8 cellular contexts compared by ENCODE assay signal in the genomic region with DNA sequence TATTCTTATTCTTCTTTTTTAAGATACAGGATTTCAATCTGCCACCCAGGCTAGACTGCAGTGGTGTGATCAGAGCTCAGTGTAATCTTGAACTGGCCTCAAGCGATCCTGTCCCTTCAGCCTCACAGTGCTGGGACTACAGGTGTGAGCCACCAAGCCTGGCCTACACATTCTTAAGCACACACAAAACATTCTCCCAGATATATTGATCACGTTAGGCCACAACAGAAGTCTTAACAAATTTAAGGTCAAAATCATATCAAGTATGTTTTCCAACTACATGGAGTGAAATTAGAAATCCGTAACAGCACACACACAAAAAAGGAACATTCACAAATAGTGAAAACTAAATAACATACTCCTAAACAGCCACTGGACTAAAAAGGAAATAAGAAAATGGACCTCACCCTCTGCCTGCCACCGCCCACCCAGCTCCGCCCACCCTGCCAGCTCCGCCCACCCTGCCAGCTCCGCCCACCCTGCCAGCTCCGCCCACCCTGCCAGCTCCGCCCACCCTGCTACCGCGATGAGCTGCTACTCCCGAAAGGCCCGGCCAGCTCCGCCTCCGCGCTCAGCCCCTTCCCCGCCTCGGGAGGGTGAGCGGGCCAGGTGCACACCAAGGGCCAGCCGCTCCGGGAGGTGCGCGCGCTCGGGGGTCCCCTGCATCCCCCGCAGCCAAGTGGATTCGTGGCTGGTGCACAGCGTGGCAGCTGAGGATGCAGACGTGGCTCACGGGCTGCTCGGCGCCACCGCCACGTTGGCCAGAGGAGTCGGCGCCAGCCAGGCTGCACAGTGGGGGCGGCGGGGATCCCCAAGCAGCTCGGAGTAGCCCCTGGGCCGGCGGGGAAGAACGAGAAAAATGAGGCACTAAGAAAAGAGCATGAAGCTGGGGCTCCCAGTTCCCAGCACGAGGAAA. TPM values are rescaled to one million over a fixed set of nuclear protein-coding genes. Genes with fewer than 3 reads are reported as not detected.
DNase-seq lines count a peak whose midpoint lies in the region; ATAC-seq, FAIRE-seq and TF ChIP-seq lines count a peak whose summit lies in the region.

No MANE protein-coding gene starts in this region.

- no peaks in the 10 kb centered on the region for H3K27me3 Mint-ChIP-seq in activated CD8-positive, alpha-beta memory T cell treated with anti-CD3 and anti-CD28 coated beads, Interleukin-2, amount 10 ng/mL, durations not matched to agents 7 days and 5 days
- H3K27me3 Mint-ChIP-seq in mesothelial cell of epicardium (ENCODE audit: low read depth) = no peaks in the 10 kb centered on the region

- H2BK5ac ChIP-seq in H1 (ENCODE audit: low read depth, low read length) = peak overlapping the region; percentile 86; the same call in 1 of the 2 replicates

- peaks cover 19% of the 10 kb centered on the region for H3K36me3 Mint-ChIP-seq in activated CD8-positive, alpha-beta memory T cell treated with anti-CD3 and anti-CD28 coated beads, Interleukin-2, amount 10 ng/mL, durations not matched to agents 7 days and 5 days
- peaks cover 32% of the 10 kb centered on the region for H3K36me3 Mint-ChIP-seq in mesothelial cell of epicardium

- H3K4ac ChIP-seq in H1 (replicated peaks; ENCODE audit: insufficient read length, low read depth, low read length) = no peak overlapping the region

- FAIRE-seq in H1 (lab: Jason Lieb, UNC) = peak; percentile 80

- WGBS in H1 (ENCODE audit: extremely low coverage in 1 of 2, insufficient coverage in 1 of 2, insufficient read length in 1 of 2, insufficient replicate concordance in 2 of 2, low coverage in 1 of 2, low lambda C conversion rate in 2 of 2, missing lambda C conversion rate in 1 of 2), 2 experiments = 5% methylated on average over 32 of the region's 43 CpGs; no CpG with 5 or more reads in 1 of the 2 experiments

- CTCF ChIA-PET in activated CD8-positive, alpha-beta memory T cell treated with anti-CD3 and anti-CD28 coated beads, Interleukin-2, amount 10 ng/mL, durations not matched to agents 7 days and 5 days (lab: Charles Lee) = interaction anchor here (0.7 to 1.3 kb wide), 4 partner anchors 12 to 44 kb away, joined by 3 to 4 read pairs (median 4); no protein-coding TSS in a partner anchor
- CTCF ChIA-PET in H1 (lab: Charles Lee; ENCODE audit: partially characterized antibody) = interaction anchor here (1.1 to 2.9 kb wide), 5 partner anchors 11 to 99 kb away, joined by 3 to 15 read pairs (median 6); no protein-coding TSS in a partner anchor

- TF ChIP-seq EP300 in H1 (IDR thresholded peaks at IDR 0.05; ENCODE audit: borderline replicate concordance in 1 of 2, low read depth in 2 of 2, low read length in 2 of 2) = no peak

- TF ChIP-seq CTCF in H1 (IDR thresholded peaks at IDR 0.05; ENCODE audit: control extremely low read depth in 1 of 3, insufficient read depth in 1 of 3, low read depth in 1 of 3, low read length in 3 of 3) (no peak), mesothelial cell of epicardium (IDR thresholded peaks at IDR 0.05; ENCODE audit: unreplicated experiment) (no peak)

- no peak overlapping the region for H3K23ac ChIP-seq in H1 (ENCODE audit: insufficient read length)

- peak overlapping the region; percentile 96 for H4K91ac ChIP-seq in H1 (replicated peaks; ENCODE audit: insufficient read length, low read length)

- 0 out of 2 replicates have a peak overlapping the region, but pooled peaks have one; percentile 68 for H2AFZ ChIP-seq in H1 (ENCODE audit: low read length)

- H3K79me2 ChIP-seq in H1 (ENCODE audit: control insufficient read depth in 1 of 2, insufficient read depth in 2 of 2, low read length in 2 of 2) = no peaks in the 10 kb centered on the region

- H3K9me3 Mint-ChIP-seq in activated CD8-positive, alpha-beta memory T cell treated with anti-CD3 and anti-CD28 coated beads, Interleukin-2, amount 10 ng/mL, durations not matched to agents 7 days and 5 days (ENCODE audit: low read depth) = peaks cover 10% of the 10 kb centered on the region
- peaks cover 38% of the 10 kb centered on the region for H3K9me3 Mint-ChIP-seq in mesothelial cell of epicardium

- H4K20me1 ChIP-seq in H1 (replicated peaks in 1 of 2; ENCODE audit: control insufficient read depth in 1 of 2, insufficient read depth in 2 of 2, low read length in 2 of 2) = no peaks in the 10 kb centered on the region

- H3K56ac ChIP-seq in H1 (replicated peaks; ENCODE audit: insufficient read length, low read depth, low read length) = peak overlapping the region; percentile 75

- peaks cover 4% of the 10 kb centered on the region for H3K23me2 ChIP-seq in H1 (ENCODE audit: low read depth, low read length)

- no peak overlapping the region for H2BK20ac ChIP-seq in H1 (ENCODE audit: low read length)

- H3K4me1 ChIP-seq in H1 (replicated peaks in 1 of 4; ENCODE audit: control insufficient read depth in 3 of 4, insufficient read depth in 4 of 4, low read length in 3 of 4) = peaks cover 0 to 9% (median 6%) of the 10 kb centered on the region in 4 experiments; a peak in 6 of 7 replicates

- no peak overlapping the region for H3K14ac ChIP-seq in H1 (ENCODE audit: insufficient read length)

- no peak for TF ChIP-seq RAD21 in H1 (IDR thresholded peaks at IDR 0.05 in 1 of 2, conservative IDR thresholded peaks at IDR 0.05 in 1 of 2; ENCODE audit: low read depth in 2 of 2, low read length in 2 of 2)

- peak overlapping the region; percentile 73; the same call in 1 of the 2 replicates for H2BK15ac ChIP-seq in H1 (ENCODE audit: low read length)

- peak overlapping the region; percentile 77 for H3K4me3 Mint-ChIP-seq in activated CD8-positive, alpha-beta memory T cell treated with anti-CD3 and anti-CD28 coated beads, Interleukin-2, amount 10 ng/mL, durations not matched to agents 7 days and 5 days
- H3K4me3 Mint-ChIP-seq in mesothelial cell of epicardium = peak overlapping the region; percentile 65

- peak overlapping the region; percentile 95; the same call in 1 of the 2 replicates for H4K8ac ChIP-seq in H1 (ENCODE audit: extremely low read depth, insufficient read depth, low read length)

- H3K27me3 ChIP-seq in H1 (replicated peaks in 1 of 4; ENCODE audit: control insufficient read depth in 3 of 4, extremely low read depth in 1 of 4, insufficient read depth in 3 of 4, low read length in 3 of 4) = no peaks in the 10 kb centered on the region

- peak; percentile 60 for DNase-seq in NCI-H460 (ENCODE audit: extremely low read depth, low read depth)
- peak; percentile 86 for DNase-seq in activated CD8-positive, alpha-beta memory T cell treated with anti-CD3 and anti-CD28 coated beads, Interleukin-2, amount 10 ng/mL, durations not matched to agents 7 days and 5 days
- DNase-seq in H1 (ENCODE audit: low read depth in 1 of 2, low spot score in 2 of 2) = peak; percentile 44 to 90
- DNase-seq in mesothelial cell of epicardium (ENCODE audit: low spot score in 2 of 2, unreplicated experiment in 2 of 2) = peak; percentile 41 to 66
- peak; percentile 63 for DNase-seq in stimulated activated CD8-positive, alpha-beta memory T cell treated with anti-CD3 and anti-CD28 coated beads, Interleukin-15, amount 100 ng/mL, for 24 hours (ENCODE audit: low read depth)
- DNase-seq in NK-92 treated with Interleukin-12 subunit alpha and Interleukin-12 subunit beta, amount 100 ng/mL, for 24 hours (lab: John Stamatoyannopoulos, UW) = no peak

- H2AK5ac ChIP-seq in H1 (ENCODE audit: low read depth, low read length) = no peak overlapping the region

- H3K79me1 ChIP-seq in H1 (ENCODE audit: low read depth, low read length) = no peaks in the 10 kb centered on the region

- peak overlapping the region; percentile 89 for H4K5ac ChIP-seq in H1 (ENCODE audit: insufficient read length, low read depth, low read length)

- H3K18ac ChIP-seq in H1 (ENCODE audit: extremely low read depth, low read length) = peak overlapping the region; percentile 96

- H3K4me2 ChIP-seq in H1 (ENCODE audit: insufficient read depth in 1 of 2, low read depth in 2 of 2, low read length in 2 of 2) = peak overlapping the region; percentile 69 to 85

- H3K27ac ChIP-seq in H1 (ENCODE audit: low read depth, low read length) = peak overlapping the region; percentile 69; the same call in 1 of the 2 replicates

- POLR2A ChIA-PET in H1 (lab: Charles Lee; ENCODE audit: partially characterized antibody) = interaction anchor here (0.7 to 1.7 kb wide), 14 partner anchors 8 to 157 kb away, joined by 3 to 10 read pairs (median 4); a partner anchor contains a TSS

- peaks cover 23% of the 10 kb centered on the region for H3K4me1 Mint-ChIP-seq in activated CD8-positive, alpha-beta memory T cell treated with anti-CD3 and anti-CD28 coated beads, Interleukin-2, amount 10 ng/mL, durations not matched to agents 7 days and 5 days
- peaks cover 14% of the 10 kb centered on the region for H3K4me1 Mint-ChIP-seq in mesothelial cell of epicardium

- H3K27ac Mint-ChIP-seq in activated CD8-positive, alpha-beta memory T cell treated with anti-CD3 and anti-CD28 coated beads, Interleukin-2, amount 10 ng/mL, durations not matched to agents 7 days and 5 days = peak overlapping the region; percentile 57
- H3K27ac Mint-ChIP-seq in mesothelial cell of epicardium = peak overlapping the region; percentile 84

- peaks cover 0 to 5% of the 10 kb centered on the region in 2 experiments; a peak in 2 of 4 replicates for H3K9me3 ChIP-seq in H1 (ENCODE audit: insufficient read depth in 2 of 2, low read depth in 1 of 2, low read length in 1 of 2)

- peak; percentile 79 to 90 for TF ChIP-seq POLR2A in H1 (IDR thresholded peaks at IDR 0.05; ENCODE audit: control extremely low read depth in 1 of 2, low read depth in 2 of 2, low read length in 2 of 2)

- H3K9ac ChIP-seq in H1 (replicated peaks in 1 of 4; ENCODE audit: extremely low read depth in 1 of 4, low read depth in 3 of 4, low read length in 3 of 4) = peak overlapping the region; percentile 71 to 87 (median 78)

- peak overlapping the region; percentile 69 to 87 (median 76) for H3K4me3 ChIP-seq in H1 (ENCODE audit: extremely low read depth in 1 of 4, insufficient read depth in 2 of 4, low read depth in 3 of 4, low read length in 4 of 4)

- H2BK12ac ChIP-seq in H1 (ENCODE audit: low read depth, low read length) = no peak overlapping the region; the same call in 1 of the 2 replicates

- no peak overlapping the region for H2BK120ac ChIP-seq in H1 (replicated peaks; ENCODE audit: low read depth, low read length)

- ATAC-seq in GM18508 (IDR thresholded peaks at IDR 0.05; ENCODE audit: insufficient read depth, unreplicated experiment) = peak; percentile 45
- peak; percentile 86 for ATAC-seq in HG02840 (IDR thresholded peaks at IDR 0.05; ENCODE audit: low FRiP score, unreplicated experiment)
- ATAC-seq in activated CD8-positive, alpha-beta memory T cell treated with anti-CD3 and anti-CD28 coated beads, Interleukin-2, amount 10 ng/mL, durations not matched to agents 7 days and 5 days = peak; percentile 100

- no peaks in the 10 kb centered on the region; a peak in 1 of 8 replicates for H3K36me3 ChIP-seq in H1 (ENCODE audit: control insufficient read depth in 2 of 4, insufficient read depth in 4 of 4, low read length in 3 of 4)

RNA-seq across cellular contexts. Expression of a gene that starts 41.2 kb away (rescaled TPM):
- total RNA-seq in NCI-H460 (2014; rRNA removed; shearing (Covaris generic)) = 13.9 and 17.6 TPM in 2 replicates
- polyA plus RNA-seq in NCI-H460 (2014; cell fraction: nucleus; rRNA removed) = 9.7 and 11.7 TPM in 2 replicates
- total RNA-seq in activated CD8-positive, alpha-beta memory T cell treated with anti-CD3 and anti-CD28 coated beads, Interleukin-2, amount 10 ng/mL, durations not matched to agents 7 days and 5 days = 10 to 100 TPM; 13.3 to 19.1 TPM
- total RNA-seq in H1 (2021; fragmentation: NEBNext Ultra II Directional; extraction: Animal tissue kit (Norgen Biotek cat#: 25700)) = 20.6 and 21.8 TPM in 2 replicates
- 3.4 and 4.8 TPM in 2 replicates for polyA plus RNA-seq in H1 (2011; rRNA removed)
- polyA plus RNA-seq in H1 (2011; cell fraction: cytosol; rRNA removed) = 9.5 TPM
- polyA plus RNA-seq in H1 (2011; cell fraction: nucleus; rRNA removed) = 2.4 TPM
- 8.4 to 16.0 TPM (median 9.2 TPM) in 4 replicates for polyA plus RNA-seq in H1 (2012, experiment 1 of 2)
- 2.7 TPM for polyA plus RNA-seq in H1 (2012, experiment 2 of 2)
- 13.2 TPM for polyA plus RNA-seq in H1 (2013, experiment 1 of 2)
- polyA plus RNA-seq in H1 (2013, experiment 2 of 2) = 14.2 TPM
- polyA minus RNA-seq in H1 (2011; rRNA and poly(A)+ RNA removed) = 4.4 and 5.6 TPM in 2 replicates
- 4.7 TPM for polyA minus RNA-seq in H1 (2011; cell fraction: cytosol; rRNA and poly(A)+ RNA removed)
- polyA minus RNA-seq in H1 (2011; cell fraction: nucleus; rRNA and poly(A)+ RNA removed) = 7.8 TPM
- total RNA-seq in mesothelial cell of epicardium = 28.2 to 29.5 TPM (median 28.6 TPM) in 3 replicates

RNA-seq across cellular contexts. Expression of a gene that starts 41.6 kb away (rescaled TPM):
- 0.10 and 0.40 TPM in 2 replicates for total RNA-seq in NCI-H460 (2014; rRNA removed; shearing (Covaris generic))
- 0.31 and 0.44 TPM in 2 replicates for polyA plus RNA-seq in NCI-H460 (2014; cell fraction: nucleus; rRNA removed)
- not detected for total RNA-seq in activated CD8-positive, alpha-beta memory T cell treated with anti-CD3 and anti-CD28 coated beads, Interleukin-2, amount 10 ng/mL, durations not matched to agents 7 days and 5 days
- total RNA-seq in H1 (2021; fragmentation: NEBNext Ultra II Directional; extraction: Animal tissue kit (Norgen Biotek cat#: 25700)) = 0.23 and 0.35 TPM in 2 replicates
- 0.14 and 0.19 TPM in 2 replicates for polyA plus RNA-seq in H1 (2011; rRNA removed)
- polyA plus RNA-seq in H1 (2011; cell fraction: cytosol; rRNA removed) = 0.32 TPM
- 0.76 TPM for polyA plus RNA-seq in H1 (2011; cell fraction: nucleus; rRNA removed)
- 0.34 to 1.0 TPM (median 0.48 TPM) in 4 replicates for polyA plus RNA-seq in H1 (2012, experiment 1 of 2)
- polyA plus RNA-seq in H1 (2012, experiment 2 of 2) = 0.05 TPM
- polyA plus RNA-seq in H1 (2013, experiment 1 of 2) = 0.24 TPM
- polyA plus RNA-seq in H1 (2013, experiment 2 of 2) = 0.18 TPM
- polyA minus RNA-seq in H1 (2011; rRNA and poly(A)+ RNA removed) = 0.50 and 1.2 TPM in 2 replicates
- not detected for polyA minus RNA-seq in H1 (2011; cell fraction: cytosol; rRNA and poly(A)+ RNA removed)
- 0.70 TPM for polyA minus RNA-seq in H1 (2011; cell fraction: nucleus; rRNA and poly(A)+ RNA removed)
- 1.4 to 1.7 TPM (median 1.6 TPM) in 3 replicates for total RNA-seq in mesothelial cell of epicardium

Comparison
In these comparisons a context has a peak if more than half of its experiments do, and no peak if none do; other contexts are left out.
1. ATAC-seq: peak in every context shown above with its lines; median percentile 100 in activated CD8-positive, alpha-beta memory T cell treated with anti-CD3 and anti-CD28 coated beads, Interleukin-2, amount 10 ng/mL, durations not matched to agents 7 days and 5 days; 86 in HG02840; 45 in GM18508.